ENCODE assay signal across 32 cellular contexts in genomic region chr10:124124123-124124768, GRCh38. TPM values are rescaled to one million over a fixed set of nuclear protein-coding genes. Genes with fewer than 3 reads are reported as not detected.
DNase-seq lines count a peak whose midpoint lies in the region; ATAC-seq, FAIRE-seq and TF ChIP-seq lines count a peak whose summit lies in the region.
"Had no signal": no experiment of that assay in that cellular context is flagged by ENCODE, and none has a peak within 500 bp of the region (broad histone marks: within the 10 kb centered on the region; RNA-seq: fewer than 3 reads in every experiment).

No MANE protein-coding gene starts in this region.

- H2AFZ ChIP-seq in GM12878 (ENCODE audit: control insufficient read depth, low read depth, low read length) = no peak overlapping the region
- H2AFZ ChIP-seq: hepatocyte had no signal

- no peak for TF ChIP-seq RAD21 in GM12878 (IDR thresholded peaks at IDR 0.05; ENCODE audit: insufficient read depth, low read depth, low read length)

- H3K4me2 ChIP-seq in GM12878 (ENCODE audit: control insufficient read depth, insufficient read depth) = no peak overlapping the region
- H3K4me2 ChIP-seq: hepatocyte had no signal

- in situ Hi-C loops in GM12878 (cut with MboI) = no loop called here

- no peaks in the 10 kb centered on the region for H3K27me3 Mint-ChIP-seq in T-helper 2 cell treated with Interferon-gamma antibody and Interleukin-4, amounts not matched to agents 5 μg/mL and 100 μg/mL, for 36 hours (ENCODE audit: low read depth)
- H3K27me3 Mint-ChIP-seq: activated CD8-positive, alpha-beta memory T cell treated with anti-CD3 and anti-CD28 coated beads, Interleukin-2, amount 10 ng/mL, durations not matched to agents 7 days and 5 days; activated naive CD8-positive, alpha-beta T cell treated with anti-CD3 and anti-CD28 coated beads, Interleukin-2, amount 50 U/mL, for 24 hours; natural killer cell treated with Interleukin-12 subunit alpha and Interleukin-12 subunit beta and Interleukin-15 and Interleukin-18, amount 100 ng/mL, for 72 hours had no signal

- no peak overlapping the region for H3K4me3 Mint-ChIP-seq in T-helper 2 cell treated with Interferon-gamma antibody and Interleukin-4, amounts not matched to agents 5 μg/mL and 100 μg/mL, for 36 hours
- H3K4me3 Mint-ChIP-seq: activated CD8-positive, alpha-beta memory T cell treated with anti-CD3 and anti-CD28 coated beads, Interleukin-2, amount 10 ng/mL, durations not matched to agents 7 days and 5 days; activated naive CD8-positive, alpha-beta T cell treated with anti-CD3 and anti-CD28 coated beads, Interleukin-2, amount 50 U/mL, for 24 hours; natural killer cell treated with Interleukin-12 subunit alpha and Interleukin-12 subunit beta and Interleukin-15 and Interleukin-18, amount 100 ng/mL, for 72 hours had no signal

- FAIRE-seq in GM12878 (lab: Jason Lieb, UNC) = no peak
- FAIRE-seq: GM12892, small intestine, TTC549 had no signal

- H4K20me1 ChIP-seq in GM12878 (ENCODE audit: control insufficient read depth, insufficient read depth) = no peaks in the 10 kb centered on the region

- H3K27me3 ChIP-seq in left ventricle myocardium inferior (ENCODE audit: low read depth) (no peaks in the 10 kb centered on the region), right atrium auricular region (no peaks in the 10 kb centered on the region), GM12878 (replicated peaks in 1 of 2; ENCODE audit: control insufficient read depth in 2 of 2, insufficient read depth in 2 of 2, low read length in 1 of 2) (no peaks in the 10 kb centered on the region; a peak in 1 of 4 replicates), spleen (replicated peaks in 1 of 7) (no peaks in the 10 kb centered on the region)
- H3K27me3 ChIP-seq: BE2C, brain microvascular endothelial cell, colonic mucosa, hepatocyte, uterus had no signal

- ATAC-seq in HG03565 (IDR thresholded peaks at IDR 0.05; ENCODE audit: unreplicated experiment) (peak; percentile 36), GM12878 (peak; percentile 45), HG03457 (IDR thresholded peaks at IDR 0.05; ENCODE audit: unreplicated experiment) (no peak)
- ATAC-seq: activated CD8-positive, alpha-beta memory T cell treated with anti-CD3 and anti-CD28 coated beads, Interleukin-2, amount 10 ng/mL, durations not matched to agents 7 days and 5 days; activated naive CD8-positive, alpha-beta T cell treated with anti-CD3 and anti-CD28 coated beads, Interleukin-2, amount 50 U/mL, for 24 hours; natural killer cell treated with Interleukin-12 subunit alpha and Interleukin-12 subunit beta and Interleukin-15 and Interleukin-18, amount 100 ng/mL, for 72 hours had no signal

- H3K4me3 ChIP-seq in left ventricle myocardium inferior = no peak overlapping the region
- no peak overlapping the region for H3K4me3 ChIP-seq in right atrium auricular region
- no peak overlapping the region for H3K4me3 ChIP-seq in GM12878
- H3K4me3 ChIP-seq in spleen = no peak overlapping the region
- H3K4me3 ChIP-seq: colonic mucosa, hepatocyte, prostate gland, uterus had no signal

- RAD21 ChIA-PET in GM12878 (lab: Charles Lee; ENCODE audit: unreplicated experiment) = no interaction called here

- H3K27ac Mint-ChIP-seq in T-helper 2 cell treated with Interferon-gamma antibody and Interleukin-4, amounts not matched to agents 5 μg/mL and 100 μg/mL, for 36 hours = no peak overlapping the region
- H3K27ac Mint-ChIP-seq: activated CD8-positive, alpha-beta memory T cell treated with anti-CD3 and anti-CD28 coated beads, Interleukin-2, amount 10 ng/mL, durations not matched to agents 7 days and 5 days; activated naive CD8-positive, alpha-beta T cell treated with anti-CD3 and anti-CD28 coated beads, Interleukin-2, amount 50 U/mL, for 24 hours; natural killer cell treated with Interleukin-12 subunit alpha and Interleukin-12 subunit beta and Interleukin-15 and Interleukin-18, amount 100 ng/mL, for 72 hours had no signal

- DNase-seq in left ventricle myocardium inferior (no peak), right atrium auricular region (ENCODE audit: low spot score) (no peak), GM12878 (ENCODE audit: low read depth, low spot score) (no peak), spleen (peak; percentile 5)
- no peak for DNase-seq in stimulated activated CD8-positive, alpha-beta memory T cell treated with anti-CD3 and anti-CD28 coated beads, Interleukin-4, amount 100 ng/mL, for 48 hours
- no peak for DNase-seq in T-helper 2 cell treated with Interferon-gamma antibody and Interleukin-4, amounts not matched to agents 5 μg/mL and 100 μg/mL, for 36 hours (ENCODE audit: low spot score)
- DNase-seq: 8988T; activated CD4-positive, alpha-beta T cell treated with anti-CD3 and anti-CD28 coated beads for 48 hours; activated CD8-positive, alpha-beta memory T cell treated with anti-CD3 and anti-CD28 coated beads, Interleukin-2, amount 10 ng/mL, durations not matched to agents 7 days and 5 days; activated naive CD8-positive, alpha-beta T cell treated with anti-CD3 and anti-CD28 coated beads, Interleukin-2, amount 50 U/mL, for 24 hours; BE2C; brain microvascular endothelial cell; colonic mucosa; GF-D8; islet precursor cell; mammary epithelial cell; MV-4-11; NCI-H2081; NCI-H446 treated with DMSO at 0.1 percent for 48 hours; NK-92 treated with Interleukin-12 subunit alpha and Interleukin-12 subunit beta, amount 100 ng/mL, for 24 hours; small intestine; stimulated activated CD4-positive, alpha-beta T cell treated with anti-CD3 and anti-CD28 coated beads, Interleukin-4, amount 100 ng/mL, for 4 hours; substantia nigra; uterus had no signal

- H3K9ac ChIP-seq in GM12878 (ENCODE audit: control insufficient read depth, insufficient read depth, low read length) = no peak overlapping the region

- no TSS peak for BruUV-seq in GM12878 (replicated peaks; lab: Mats Ljungman, UMichigan)

- H3K27ac ChIP-seq in left ventricle myocardium inferior (replicated peaks) = peak overlapping the region; percentile 13
- no peak overlapping the region for H3K27ac ChIP-seq in right atrium auricular region
- H3K27ac ChIP-seq in GM12878 (ENCODE audit: control insufficient read depth, insufficient read depth) = no peak overlapping the region
- peak overlapping the region in 1 of 8 donors; percentile 50 for H3K27ac ChIP-seq in spleen
- H3K27ac ChIP-seq: brain microvascular endothelial cell, colonic mucosa, hepatocyte, prostate gland, RWPE1, uterus had no signal

- H3K9me3 ChIP-seq in left ventricle myocardium inferior (replicated peaks) (no peaks in the 10 kb centered on the region), right atrium auricular region (no peaks in the 10 kb centered on the region), GM12878 (replicated peaks; ENCODE audit: control insufficient read depth, insufficient read depth, low read length) (no peaks in the 10 kb centered on the region; the same call in 2 of the 3 replicates), spleen (no peaks in the 10 kb centered on the region)
- H3K9me3 ChIP-seq: BE2C, colonic mucosa, prostate gland, uterus had no signal

- SMC1A ChIA-PET in GM12878 (lab: Charles Lee; ENCODE audit: uncharacterized antibody, unreplicated experiment) = interaction anchor here (0.6 kb wide), 1 partner anchor 868 kb away, joined by 3 read pairs; no protein-coding TSS in a partner anchor

- H3K4me1 Mint-ChIP-seq in T-helper 2 cell treated with Interferon-gamma antibody and Interleukin-4, amounts not matched to agents 5 μg/mL and 100 μg/mL, for 36 hours (ENCODE audit: low read depth) = no peaks in the 10 kb centered on the region
- H3K4me1 Mint-ChIP-seq: activated CD8-positive, alpha-beta memory T cell treated with anti-CD3 and anti-CD28 coated beads, Interleukin-2, amount 10 ng/mL, durations not matched to agents 7 days and 5 days; activated naive CD8-positive, alpha-beta T cell treated with anti-CD3 and anti-CD28 coated beads, Interleukin-2, amount 50 U/mL, for 24 hours had no signal

- H3K4me1 ChIP-seq in left ventricle myocardium inferior (peaks cover 20% of the 10 kb centered on the region), right atrium auricular region (peaks cover 0 to 5% of the 10 kb centered on the region in 2 donors), GM12878 (ENCODE audit: control insufficient read depth, insufficient read depth, low read length) (peaks cover 13% of the 10 kb centered on the region), spleen (peaks cover 6 to 73% (median 35%) of the 10 kb centered on the region in 6 donors)
- H3K4me1 ChIP-seq: colonic mucosa, prostate gland, uterus had no signal

- no peaks in the 10 kb centered on the region for H3K36me3 ChIP-seq in left ventricle myocardium inferior
- H3K36me3 ChIP-seq in right atrium auricular region = no peaks in the 10 kb centered on the region
- H3K36me3 ChIP-seq in GM12878 (ENCODE audit: control insufficient read depth in 2 of 2, insufficient read depth in 2 of 2, low read length in 1 of 2) = no peaks in the 10 kb centered on the region
- no peaks in the 10 kb centered on the region for H3K36me3 ChIP-seq in spleen
- H3K36me3 ChIP-seq: BE2C, brain microvascular endothelial cell, colonic mucosa, prostate gland, uterus had no signal

- H3K9me3 Mint-ChIP-seq in T-helper 2 cell treated with Interferon-gamma antibody and Interleukin-4, amounts not matched to agents 5 μg/mL and 100 μg/mL, for 36 hours = no peaks in the 10 kb centered on the region
- H3K9me3 Mint-ChIP-seq: activated naive CD8-positive, alpha-beta T cell treated with anti-CD3 and anti-CD28 coated beads, Interleukin-2, amount 50 U/mL, for 24 hours; natural killer cell treated with Interleukin-12 subunit alpha and Interleukin-12 subunit beta and Interleukin-15 and Interleukin-18, amount 100 ng/mL, for 72 hours had no signal

- H3K36me3 Mint-ChIP-seq in T-helper 2 cell treated with Interferon-gamma antibody and Interleukin-4, amounts not matched to agents 5 μg/mL and 100 μg/mL, for 36 hours (ENCODE audit: low read depth) = no peaks in the 10 kb centered on the region
- H3K36me3 Mint-ChIP-seq: activated CD8-positive, alpha-beta memory T cell treated with anti-CD3 and anti-CD28 coated beads, Interleukin-2, amount 10 ng/mL, durations not matched to agents 7 days and 5 days; natural killer cell treated with Interleukin-12 subunit alpha and Interleukin-12 subunit beta and Interleukin-15 and Interleukin-18, amount 100 ng/mL, for 72 hours had no signal

- TF ChIP-seq POLR2A in GM12878 (IDR thresholded peaks at IDR 0.05; ENCODE audit: low read depth, low read length) (no peak), spleen (IDR thresholded peaks at IDR 0.05) (no peak)

- TF ChIP-seq CTCF in left ventricle myocardium inferior (IDR thresholded peaks at IDR 0.05; ENCODE audit: borderline replicate concordance) (no peak), right atrium auricular region (IDR thresholded peaks at IDR 0.05) (no peak), GM12878 (IDR thresholded peaks at IDR 0.05 in 2 of 3, conservative IDR thresholded peaks at IDR 0.05 in 1 of 3; ENCODE audit: control insufficient read depth in 2 of 3, extremely low read depth in 1 of 3, insufficient read depth in 1 of 3, low read depth in 3 of 3, low read length in 3 of 3) (no peak), spleen (IDR thresholded peaks at IDR 0.05 in 8 of 11, conservative IDR thresholded peaks at IDR 0.05 in 3 of 11) (no peak)

- intact Hi-C loops in left ventricle myocardium inferior (cut with micrococcal nuclease) (no loop called here), GM12878 (cut with micrococcal nuclease; ENCODE audit: unreplicated experiment) (no loop called here), spleen (cut with DNase I; ENCODE audit: low total_unique reads) (no loop called here)

- CTCF ChIA-PET in GM12878 (lab: Yijun Ruan, JAX) = no interaction called here

- no peaks in the 10 kb centered on the region for H3K79me2 ChIP-seq in GM12878 (ENCODE audit: control insufficient read depth, insufficient read depth, low read length)
- H3K79me2 ChIP-seq: hepatocyte had no signal

- WGBS in GM12878 (ENCODE audit: insufficient coverage, insufficient replicate concordance, low lambda C conversion rate, missing lambda C conversion rate) = 32% methylated on average over 10 of the region's 10 CpGs
- WGBS in spleen, 5 donors = 52 to 66% (median 56%) methylated on average over 10 of the region's 10 CpGs

- POLR2A ChIA-PET in GM12878 (lab: Charles Lee) = no interaction called here

- no peak for TF ChIP-seq EP300 in GM12878 (IDR thresholded peaks at IDR 0.05; ENCODE audit: borderline replicate concordance in 1 of 2, control insufficient read depth in 1 of 2, low read depth in 2 of 2, low read length in 2 of 2)

RNA-seq across cellular contexts. Expression of gene CHST15, which starts 30.8 kb away (rescaled TPM):
- total RNA-seq in left ventricle myocardium inferior (4.5 TPM), right atrium auricular region (10 to 100 TPM in 1 of 2 donors, 1 to 10 TPM in 1; 7.0 to 14.2 TPM), GM12878 (2014; rRNA removed) (under 0.01 and 0.17 TPM in 2 replicates), GM12878 (2014; rRNA removed; fragmentation: Illumina TruSeq; extraction: Trizol) (0.04 TPM in 1 of 2 replicates, not detected in the other), GM12878 (2021) (0.32 and 0.51 TPM in 2 replicates), spleen (100 to 1,000 TPM in 6 of 7 donors, 10 to 100 TPM in 1; 78.3 to 133 (median 107) TPM)
- 1.5 and 2.0 TPM in 2 replicates for total RNA-seq in GM12878 (2013; cell fraction: nucleolus; rRNA removed)
- 0.46 TPM for polyA plus RNA-seq in GM12878 (2011; ENCODE audit: low read depth)
- polyA plus RNA-seq in GM12878 (2011; rRNA removed) (0.42 and 0.53 TPM in 2 replicates), GM12878 (2014; fragmentation: Illumina TruSeq; extraction: Trizol) (0.03 and 0.06 TPM in 2 replicates), GM12878 (2014; fragmentation: Nextera tagmentation; extraction: Ambion mirVana) (under 1 TPM in 1 of 2 experiments, not detected in 1; 0.02 TPM), GM12878 (2014; rRNA removed) (0.05 TPM in 2 replicates), GM12878 (2016; fragmentation: Nextera tagmentation; extraction: Ambion mirVana) (under 1 TPM; 0.05 TPM), spleen (10 to 100 TPM in 1 of 3 donors, 1 to 10 TPM in 2; 6.1 to 10.6 (median 6.3) TPM)
- 0.48 and 0.57 TPM in 2 replicates for polyA plus RNA-seq in GM12878 (2011; cell fraction: cytosol; rRNA removed)
- 1.2 and 2.5 TPM in 2 replicates for polyA plus RNA-seq in GM12878 (2011; cell fraction: nucleus; rRNA removed)
- polyA plus RNA-seq in GM12878 (2012) = 0.32 and 0.46 TPM in 2 replicates
- 0.72 and 0.80 TPM in 2 replicates for polyA minus RNA-seq in GM12878 (2011; rRNA and poly(A)+ RNA removed)
- polyA minus RNA-seq in GM12878 (2011; cell fraction: cytosol; rRNA and poly(A)+ RNA removed) = 0.40 and 0.73 TPM in 2 replicates
- polyA minus RNA-seq in GM12878 (2011; cell fraction: nucleus; rRNA and poly(A)+ RNA removed) = 0.57 and 1.3 TPM in 2 replicates

Comparison
In these comparisons a context has a peak if more than half of its experiments do, and no peak if none do; other contexts are left out.
1. RNA of gene CHST15, which starts 30.8 kb away (total RNA-seq): 78.3 to 133 TPM in spleen; 7.0 to 14.2 TPM in right atrium auricular region, 4.5 TPM in left ventricle myocardium inferior (single experiment) and under 0.01 to 2.0 TPM in GM12878; every median in the first group is over 4 times any median in the second.